In the genomic region with DNA sequence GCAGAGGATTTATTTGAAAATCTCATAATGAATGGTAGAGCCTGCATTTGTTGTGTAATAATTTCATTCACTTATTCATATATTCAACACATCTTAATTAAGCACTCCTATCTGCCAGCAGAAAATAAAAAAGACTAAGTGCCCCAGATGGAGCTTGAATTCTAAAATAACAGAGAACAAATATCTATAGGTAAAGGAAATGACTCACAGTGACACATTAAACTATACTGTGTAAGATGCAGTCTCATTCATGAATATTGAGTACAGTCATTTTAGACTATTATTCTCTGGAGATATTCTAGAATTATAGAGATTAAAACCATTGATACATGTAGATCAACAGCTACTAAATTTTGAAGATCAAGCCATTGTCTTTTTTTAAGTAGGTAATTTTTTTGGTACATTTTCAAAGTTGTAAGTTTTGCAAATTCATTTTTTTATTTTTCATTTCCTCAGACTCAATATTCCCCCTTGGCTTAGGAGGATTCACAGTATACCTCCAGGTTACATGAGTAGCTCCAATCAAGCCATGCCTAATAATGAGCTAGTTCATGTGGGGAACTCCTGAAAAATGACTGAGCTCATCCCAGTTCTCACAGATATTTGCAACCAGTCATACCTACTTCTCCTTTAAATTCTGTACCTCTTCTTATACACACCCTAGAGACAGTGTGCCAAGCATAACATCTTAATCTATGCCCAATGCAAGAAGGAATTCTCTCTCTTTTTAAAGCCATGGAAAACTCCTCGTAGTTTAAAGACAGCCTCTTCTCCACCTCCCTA, we compare ENCODE assay signal across 19 cellular contexts.
DNase-seq lines count a peak whose midpoint lies in the region; ATAC-seq, FAIRE-seq and TF ChIP-seq lines count a peak whose summit lies in the region.
"Had no signal": no experiment of that assay in that cellular context is flagged by ENCODE, and none has a peak within 500 bp of the region (broad histone marks: within the 10 kb centered on the region; RNA-seq: fewer than 3 reads in every experiment).

No MANE protein-coding gene starts in this region.

- TF ChIP-seq CTCF in brain microvascular endothelial cell (IDR thresholded peaks at IDR 0.05; ENCODE audit: low read depth, low read length, missing control alignments) (no peak), fibroblast of the aortic adventitia (IDR thresholded peaks at IDR 0.05; ENCODE audit: insufficient read depth, low read length) (no peak)

- H3K36me3 ChIP-seq in ACC112 (ENCODE audit: insufficient read depth, low read length) (no peaks in the 10 kb centered on the region), brain microvascular endothelial cell (replicated peaks) (no peaks in the 10 kb centered on the region)

- peaks cover 3 to 4% of the 10 kb centered on the region in 2 donors for H3K9me3 Mint-ChIP-seq in activated naive CD4-positive, alpha-beta T cell treated with anti-CD3 and anti-CD28 coated beads, Interleukin-2, amount 50 U/mL, for 72 hours
- H3K9me3 Mint-ChIP-seq: CD14-positive monocyte had no signal

- no peaks in the 10 kb centered on the region for H3K79me2 ChIP-seq in ACC112 (ENCODE audit: control insufficient read depth, insufficient read depth, low read length, unreplicated experiment)

- ATAC-seq in activated naive CD4-positive, alpha-beta T cell treated with anti-CD3 and anti-CD28 coated beads, Interleukin-2, amount 50 U/mL, for 72 hours: no peak
- ATAC-seq in HG03521 (IDR thresholded peaks at IDR 0.05; ENCODE audit: unreplicated experiment): no peak
- ATAC-seq: T-cell had no signal

- H3K27ac ChIP-seq in ACC112 (ENCODE audit: low read depth, low read length) (no peak overlapping the region), brain microvascular endothelial cell (no peak overlapping the region)

- TF ChIP-seq POLR2A in GM12892 (IDR thresholded peaks at IDR 0.05; ENCODE audit: low read depth, low read length): no peak

- peak; percentile 48 for DNase-seq in NCI-H226
- peak; percentile 1 for DNase-seq in brain microvascular endothelial cell
- peak; percentile 41 for DNase-seq in fibroblast of the aortic adventitia (ENCODE audit: low read depth)
- no peak for DNase-seq in NCI-H345 (lab: John Stamatoyannopoulos, UW)
- no peak for DNase-seq in GM12892 (ENCODE audit: insufficient read length)
- no peak for DNase-seq in activated naive CD4-positive, alpha-beta T cell treated with anti-CD3 and anti-CD28 coated beads, Interleukin-2, amount 50 U/mL, for 72 hours (ENCODE audit: low spot score in 2 of 2)
- DNase-seq: Calu3, DMS79, GDM1, GOT3, IMR-90, NCI-H1417 treated with DMSO at 0.1 percent for 48 hours, NCI-H2029, NCI-H2171 treated with DMSO at 0.1 percent for 48 hours, NCI-H510A treated with DMSO at 0.1 percent for 48 hours, T-cell had no signal

- H3K27me3 ChIP-seq in ACC112 (ENCODE audit: insufficient read depth, low read length): no peaks in the 10 kb centered on the region
- H3K27me3 ChIP-seq in brain microvascular endothelial cell (replicated peaks): no peaks in the 10 kb centered on the region

- no peaks in the 10 kb centered on the region for H3K36me3 Mint-ChIP-seq in activated naive CD4-positive, alpha-beta T cell treated with anti-CD3 and anti-CD28 coated beads, Interleukin-2, amount 50 U/mL, for 72 hours
- H3K36me3 Mint-ChIP-seq: CD14-positive monocyte, T-cell had no signal

- H3K27ac Mint-ChIP-seq in activated naive CD4-positive, alpha-beta T cell treated with anti-CD3 and anti-CD28 coated beads, Interleukin-2, amount 50 U/mL, for 72 hours: no peak overlapping the region
- H3K27ac Mint-ChIP-seq: CD14-positive monocyte, T-cell had no signal

- peaks cover 9% of the 10 kb centered on the region for H3K4me1 ChIP-seq in ACC112 (ENCODE audit: control insufficient read depth, insufficient read depth, low read length, unreplicated experiment)

- peak overlapping the region; percentile 52 for H2AFZ ChIP-seq in ACC112 (ENCODE audit: low read length, unreplicated experiment)

- FAIRE-seq in GM12892 (lab: Jason Lieb, UNC): no peak

- in situ Hi-C loops in brain microvascular endothelial cell (cut with HindIII; ENCODE audit: low pct_ligation_motif_present, low sequenced_read_pairs): no loop called here

- no peak overlapping the region for H3K4me3 ChIP-seq in ACC112 (ENCODE audit: low read depth, low read length)
- no peak overlapping the region for H3K4me3 ChIP-seq in brain microvascular endothelial cell (ENCODE audit: low read depth, low read length)
- no peak overlapping the region for H3K4me3 ChIP-seq in fibroblast of the aortic adventitia (ENCODE audit: low read depth, low read length)

Comparison
In these comparisons a context has a peak if more than half of its experiments do, and no peak if none do; other contexts are left out.
1. DNase-seq: peak in NCI-H226 (single experiment), brain microvascular endothelial cell (single experiment) and fibroblast of the aortic adventitia (single experiment); none in NCI-H345 (single experiment), GM12892 (single experiment) and activated naive CD4-positive, alpha-beta T cell treated with anti-CD3 and anti-CD28 coated beads, Interleukin-2, amount 50 U/mL, for 72 hours (0 of 2).